Comparison of ENCODE assay signal across 9 cellular contexts in genomic region chr16:9306753-9307152, GRCh38.
"Had no signal": no experiment of that assay in that cellular context is flagged by ENCODE, and none has a peak within 500 bp of the region (broad histone marks: within the 10 kb centered on the region; RNA-seq: fewer than 3 reads in every experiment).

No MANE protein-coding gene starts in this region.

- H3K4me3 ChIP-seq: GM23338 had no signal

- H3K9me3 Mint-ChIP-seq: GM23338 had no signal

- DNase-seq: H9, HCEC 1CT, HFFc6, IMR-90, KBM-7 had no signal

- H3K27ac Mint-ChIP-seq: GM23338, H9, HFFc6 had no signal

- H3K4me3 Mint-ChIP-seq: GM23338, H9, HFFc6 had no signal

- FAIRE-seq: H1, H54 had no signal

- H3K27ac ChIP-seq: HL-60 had no signal

- H3K4me2 ChIP-seq: GM23338 had no signal

- H2AFZ ChIP-seq: GM23338 had no signal

- ATAC-seq: GM23338 had no signal
